Comparison of ENCODE assay signal across 7 cellular contexts in the genomic region with DNA sequence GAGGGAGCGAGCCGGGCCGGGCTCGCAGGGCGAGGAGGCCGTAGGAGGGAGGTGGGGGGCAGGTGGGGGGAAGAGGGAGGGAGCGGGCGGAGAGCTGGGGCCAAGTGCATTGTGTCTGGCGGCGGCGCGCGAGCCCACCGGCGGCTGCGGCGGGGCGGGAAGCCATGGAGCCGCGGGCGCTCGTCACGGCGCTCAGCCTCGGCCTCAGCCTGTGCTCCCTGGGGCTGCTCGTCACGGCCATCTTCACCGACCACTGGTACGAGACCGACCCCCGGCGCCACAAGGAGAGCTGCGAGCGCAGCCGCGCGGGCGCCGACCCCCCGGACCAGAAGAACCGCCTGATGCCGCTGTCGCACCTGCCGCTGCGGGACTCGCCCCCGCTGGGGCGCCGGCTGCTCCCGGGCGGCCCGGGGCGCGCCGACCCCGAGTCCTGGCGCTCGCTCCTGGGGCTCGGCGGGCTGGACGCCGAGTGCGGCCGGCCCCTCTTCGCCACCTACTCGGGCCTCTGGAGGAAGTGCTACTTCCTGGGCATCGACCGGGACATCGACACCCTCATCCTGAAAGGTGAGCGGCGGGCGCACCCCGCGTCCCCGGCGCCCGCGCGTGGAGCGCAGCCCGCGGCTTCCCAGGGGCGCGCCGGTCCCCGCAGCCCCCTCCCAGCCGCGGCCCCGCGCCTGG. TPM values are rescaled to one million over a fixed set of nuclear protein-coding genes. Genes with fewer than 3 reads are reported as not detected.
DNase-seq lines count a peak whose midpoint lies in the region; ATAC-seq and TF ChIP-seq lines count a peak whose summit lies in the region.

A gene (plus strand): TSS at position 107 of the 678 bp plus-strand sequence. CDS start 58 bp downstream, at position 165.

- H3K36me3 ChIP-seq in SJCRH30 = no peaks in the 10 kb centered on the region

- peak within 1 kb of the TSS; percentile 71 for H3K4me3 Mint-ChIP-seq in natural killer cell treated with Interleukin-12 subunit alpha and Interleukin-12 subunit beta and Interleukin-15 and Interleukin-18, amount 100 ng/mL, for 72 hours

- H3K27me3 ChIP-seq in SJCRH30 = no peaks in the 10 kb centered on the region

- no peak within 1 kb of the TSS for H3K27ac ChIP-seq in SJCRH30

- H3K4me1 ChIP-seq in SJCRH30 = peaks cover 8% of the 10 kb centered on the region

- peak; percentile 50 for DNase-seq in GM13976 (ENCODE audit: low spot score)
- DNase-seq in SJCRH30 = no peak
- DNase-seq in epithelial cell of proximal tubule (ENCODE audit: low read depth) = no peak
- DNase-seq in natural killer cell treated with Interleukin-12 subunit alpha and Interleukin-12 subunit beta and Interleukin-15 and Interleukin-18, amount 100 ng/mL, for 72 hours (ENCODE audit: low spot score) = no peak
- no peak for DNase-seq in activated CD4-positive, CD25-positive, alpha-beta regulatory T cell treated with anti-CD3 and anti-CD28 coated beads, Interleukin-2, amount 50 U/mL, for 72 hours
- DNase-seq in DMS153 treated with DMSO at 0.1 percent for 48 hours (lab: John Stamatoyannopoulos, UW; ENCODE audit: unreplicated experiment) = no peak
- no peak for DNase-seq in central memory CD4-positive, alpha-beta T cell

- H3K27me3 Mint-ChIP-seq in natural killer cell treated with Interleukin-12 subunit alpha and Interleukin-12 subunit beta and Interleukin-15 and Interleukin-18, amount 100 ng/mL, for 72 hours = peaks cover 46 to 78% of the 10 kb centered on the region in 2 donors

- H3K27ac Mint-ChIP-seq in natural killer cell treated with Interleukin-12 subunit alpha and Interleukin-12 subunit beta and Interleukin-15 and Interleukin-18, amount 100 ng/mL, for 72 hours = no peak within 1 kb of the TSS

- H3K4me1 Mint-ChIP-seq in natural killer cell treated with Interleukin-12 subunit alpha and Interleukin-12 subunit beta and Interleukin-15 and Interleukin-18, amount 100 ng/mL, for 72 hours (ENCODE audit: low read depth in 2 of 2) = peaks cover 0 to 8% of the 10 kb centered on the region in 2 donors

- 0 out of 2 replicates have a peak, but pooled peaks cover 2% of the 10 kb centered on the region for H3K9me3 ChIP-seq in SJCRH30 (replicated peaks)

- TF ChIP-seq CTCF in GM13976 (IDR thresholded peaks at IDR 0.05; ENCODE audit: borderline replicate concordance, control extremely low read depth, extremely low read depth, insufficient read depth, missing control alignments) = no peak
- TF ChIP-seq CTCF in epithelial cell of proximal tubule (conservative IDR thresholded peaks at IDR 0.05; ENCODE audit: low read depth, low read length) = no peak

- H3K4me3 ChIP-seq in SJCRH30 = peak within 1 kb of the TSS; percentile 51
- peak within 1 kb of the TSS; percentile 37 for H3K4me3 ChIP-seq in epithelial cell of proximal tubule (ENCODE audit: low read depth, low read length)

- in situ Hi-C loops in GM13976 (cut with MboI; ENCODE audit: low sequenced_read_pairs, unreplicated experiment) = no loop called here

- no peak for ATAC-seq in natural killer cell treated with Interleukin-12 subunit alpha and Interleukin-12 subunit beta and Interleukin-15 and Interleukin-18, amount 100 ng/mL, for 72 hours

- H3K9me3 Mint-ChIP-seq in natural killer cell treated with Interleukin-12 subunit alpha and Interleukin-12 subunit beta and Interleukin-15 and Interleukin-18, amount 100 ng/mL, for 72 hours = no peaks in the 10 kb centered on the region

- H3K36me3 Mint-ChIP-seq in natural killer cell treated with Interleukin-12 subunit alpha and Interleukin-12 subunit beta and Interleukin-15 and Interleukin-18, amount 100 ng/mL, for 72 hours = peaks cover 20% of the 10 kb centered on the region

RNA-seq across cellular contexts. Expression of the gene that starts here (rescaled TPM):
- 0.13 and 0.14 TPM in 2 replicates for total RNA-seq in SJCRH30 (2014; rRNA removed; shearing (Covaris generic))
- 2.8 and 2.9 TPM in 2 replicates for total RNA-seq in epithelial cell of proximal tubule
- total RNA-seq in natural killer cell treated with Interleukin-12 subunit alpha and Interleukin-12 subunit beta and Interleukin-15 and Interleukin-18, amount 100 ng/mL, for 72 hours = not detected
